ENCODE assay signal across 1 cellular context in genomic region chr1:14421977-14422609, GRCh38.
A peak's percentile ranks its signal among the peaks of the same experiment; 100 is the strongest.
TF ChIP-seq lines count a peak whose summit lies in the region.

No MANE protein-coding gene starts in this region.

TF ChIP-seq in K562, 482 proteins besides CTCF, POLR2A, EP300 and RAD21 (continued from another document and continues in another):
- TF ChIP-seq SFPQ (IDR thresholded peaks at IDR 0.05; ENCODE audit: low read depth, low read length) = no peak
- TF ChIP-seq, protein P1, sequence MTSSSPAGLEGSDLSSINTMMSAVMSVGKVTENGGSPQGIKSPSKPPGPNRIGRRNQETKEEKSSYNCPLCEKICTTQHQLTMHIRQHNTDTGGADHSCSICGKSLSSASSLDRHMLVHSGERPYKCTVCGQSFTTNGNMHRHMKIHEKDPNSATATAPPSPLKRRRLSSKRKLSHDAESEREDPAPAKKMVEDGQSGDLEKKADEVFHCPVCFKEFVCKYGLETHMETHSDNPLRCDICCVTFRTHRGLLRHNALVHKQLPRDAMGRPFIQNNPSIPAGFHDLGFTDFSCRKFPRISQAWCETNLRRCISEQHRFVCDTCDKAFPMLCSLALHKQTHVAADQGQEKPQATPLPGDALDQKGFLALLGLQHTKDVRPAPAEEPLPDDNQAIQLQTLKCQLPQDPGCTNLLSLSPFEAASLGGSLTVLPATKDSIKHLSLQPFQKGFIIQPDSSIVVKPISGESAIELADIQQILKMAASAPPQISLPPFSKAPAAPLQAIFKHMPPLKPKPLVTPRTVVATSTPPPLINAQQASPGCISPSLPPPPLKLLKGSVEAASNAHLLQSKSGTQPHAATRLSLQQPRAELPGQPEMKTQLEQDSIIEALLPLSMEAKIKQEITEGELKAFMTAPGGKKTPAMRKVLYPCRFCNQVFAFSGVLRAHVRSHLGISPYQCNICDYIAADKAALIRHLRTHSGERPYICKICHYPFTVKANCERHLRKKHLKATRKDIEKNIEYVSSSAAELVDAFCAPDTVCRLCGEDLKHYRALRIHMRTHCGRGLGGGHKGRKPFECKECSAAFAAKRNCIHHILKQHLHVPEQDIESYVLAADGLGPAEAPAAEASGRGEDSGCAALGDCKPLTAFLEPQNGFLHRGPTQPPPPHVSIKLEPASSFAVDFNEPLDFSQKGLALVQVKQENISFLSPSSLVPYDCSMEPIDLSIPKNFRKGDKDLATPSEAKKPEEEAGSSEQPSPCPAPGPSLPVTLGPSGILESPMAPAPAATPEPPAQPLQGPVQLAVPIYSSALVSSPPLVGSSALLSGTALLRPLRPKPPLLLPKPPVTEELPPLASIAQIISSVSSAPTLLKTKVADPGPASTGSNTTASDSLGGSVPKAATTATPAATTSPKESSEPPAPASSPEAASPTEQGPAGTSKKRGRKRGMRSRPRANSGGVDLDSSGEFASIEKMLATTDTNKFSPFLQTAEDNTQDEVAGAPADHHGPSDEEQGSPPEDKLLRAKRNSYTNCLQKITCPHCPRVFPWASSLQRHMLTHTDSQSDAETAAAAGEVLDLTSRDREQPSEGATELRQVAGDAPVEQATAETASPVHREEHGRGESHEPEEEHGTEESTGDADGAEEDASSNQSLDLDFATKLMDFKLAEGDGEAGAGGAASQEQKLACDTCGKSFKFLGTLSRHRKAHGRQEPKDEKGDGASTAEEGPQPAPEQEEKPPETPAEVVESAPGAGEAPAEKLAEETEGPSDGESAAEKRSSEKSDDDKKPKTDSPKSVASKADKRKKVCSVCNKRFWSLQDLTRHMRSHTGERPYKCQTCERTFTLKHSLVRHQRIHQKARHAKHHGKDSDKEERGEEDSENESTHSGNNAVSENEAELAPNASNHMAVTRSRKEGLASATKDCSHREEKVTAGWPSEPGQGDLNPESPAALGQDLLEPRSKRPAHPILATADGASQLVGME (CRISPR knock-in tag; IDR thresholded peaks at IDR 0.05) = no peak
- no peak for TF ChIP-seq ZNF766 (CRISPR knock-in tag; conservative IDR thresholded peaks at IDR 0.05)
- 0 out of 2 replicates have a peak, but pooled peaks have one; percentile 59 for TF ChIP-seq ELF4 (CRISPR knock-in tag; IDR thresholded peaks at IDR 0.05)
- TF ChIP-seq CBFB (CRISPR knock-in tag; IDR thresholded peaks at IDR 0.05) = no peak
- TF ChIP-seq TBL1XR1 (IDR thresholded peaks at IDR 0.05; ENCODE audit: low read length in 2 of 2) = peak in 1 of 2 experiments; percentile 93; a peak in 2 of 4 replicates
- no peak for TF ChIP-seq STAG1 (CRISPR knock-in tag; IDR thresholded peaks at IDR 0.05; ENCODE audit: borderline replicate concordance)
- TF ChIP-seq HNRNPLL (IDR thresholded peaks at IDR 0.05; ENCODE audit: low read depth, low read length, poor library complexity, severe bottlenecking) = peak; percentile 80
- TF ChIP-seq POLR2H (tag; IDR thresholded peaks at IDR 0.05; ENCODE audit: low read depth) = peak; percentile 63; the same call in 1 of the 2 replicates
- TF ChIP-seq MAZ (CRISPR knock-in tag; conservative IDR thresholded peaks at IDR 0.05 in 1 of 2, IDR thresholded peaks at IDR 0.05 in 1 of 2) = 0 out of 4 replicates have a peak, but pooled peaks of 1 of the 2 experiments have one; percentile 20
- peak; percentile 79 for TF ChIP-seq CCNT2 (IDR thresholded peaks at IDR 0.05; ENCODE audit: borderline replicate concordance, extremely low read depth, insufficient read length, low read depth, low read length)
- peak; percentile 65 for TF ChIP-seq L3MBTL2 (IDR thresholded peaks at IDR 0.05)
- peak; percentile 34; the same call in 1 of the 2 replicates for TF ChIP-seq BCOR (IDR thresholded peaks at IDR 0.05)
- TF ChIP-seq FOXA1 (IDR thresholded peaks at IDR 0.05; ENCODE audit: borderline replicate concordance) = peak; percentile 79
- TF ChIP-seq CBX5 (IDR thresholded peaks at IDR 0.05; ENCODE audit: borderline replicate concordance, low read depth) = no peak
- TF ChIP-seq, protein P2, sequence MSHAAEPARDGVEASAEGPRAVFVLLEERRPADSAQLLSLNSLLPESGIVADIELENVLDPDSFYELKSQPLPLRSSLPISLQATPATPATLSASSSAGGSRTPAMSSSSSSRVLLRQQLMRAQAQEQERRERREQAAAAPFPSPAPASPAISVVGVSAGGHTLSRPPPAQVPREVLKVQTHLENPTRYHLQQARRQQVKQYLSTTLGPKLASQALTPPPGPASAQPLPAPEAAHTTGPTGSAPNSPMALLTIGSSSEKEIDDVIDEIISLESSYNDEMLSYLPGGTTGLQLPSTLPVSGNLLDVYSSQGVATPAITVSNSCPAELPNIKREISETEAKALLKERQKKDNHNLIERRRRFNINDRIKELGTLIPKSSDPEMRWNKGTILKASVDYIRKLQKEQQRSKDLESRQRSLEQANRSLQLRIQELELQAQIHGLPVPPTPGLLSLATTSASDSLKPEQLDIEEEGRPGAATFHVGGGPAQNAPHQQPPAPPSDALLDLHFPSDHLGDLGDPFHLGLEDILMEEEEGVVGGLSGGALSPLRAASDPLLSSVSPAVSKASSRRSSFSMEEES (CRISPR knock-in tag; IDR thresholded peaks at IDR 0.05) = no peak
- no peak for TF ChIP-seq E2F4 (CRISPR knock-in tag; IDR thresholded peaks at IDR 0.05; ENCODE audit: low read depth)
- TF ChIP-seq LCOR (CRISPR knock-in tag; IDR thresholded peaks at IDR 0.05) = 0 out of 2 replicates have a peak, but pooled peaks have one; percentile 80
- TF ChIP-seq RFX7 (CRISPR knock-in tag; IDR thresholded peaks at IDR 0.05) = no peak
- peak; percentile 64; the same call in 1 of the 2 replicates for TF ChIP-seq GATA2 (CRISPR knock-in tag; IDR thresholded peaks at IDR 0.05)
- peak; percentile 92 for TF ChIP-seq MAFK (IDR thresholded peaks at IDR 0.05; ENCODE audit: low read length)
- TF ChIP-seq GTF2F1 (IDR thresholded peaks at IDR 0.05; ENCODE audit: low read depth, low read length) = no peak
- TF ChIP-seq MYNN (IDR thresholded peaks at IDR 0.05) = peak; percentile 34; the same call in 1 of the 2 replicates
- TF ChIP-seq MYNN (CRISPR knock-in tag; IDR thresholded peaks at IDR 0.05) = no peak
- no peak for TF ChIP-seq SMAD1 (IDR thresholded peaks at IDR 0.05; ENCODE audit: low read depth, low read length, partially characterized antibody)
- TF ChIP-seq SMARCE1 (IDR thresholded peaks at IDR 0.05) = peak; percentile 95
- TF ChIP-seq ZNF143 (CRISPR knock-in tag; IDR thresholded peaks at IDR 0.05) = no peak
- TF ChIP-seq SMAD4 (CRISPR knock-in tag; conservative IDR thresholded peaks at IDR 0.05) = 0 out of 2 replicates have a peak, but pooled peaks have one; percentile 53
- no peak for TF ChIP-seq KAT2B (IDR thresholded peaks at IDR 0.05; ENCODE audit: low read depth, low read length)
- TF ChIP-seq ZNF79 (CRISPR knock-in tag; IDR thresholded peaks at IDR 0.05; ENCODE audit: low read depth) = no peak
- TF ChIP-seq ZFP1 (CRISPR knock-in tag; IDR thresholded peaks at IDR 0.05) = no peak
- no peak for TF ChIP-seq KLF6 (CRISPR knock-in tag; IDR thresholded peaks at IDR 0.05; ENCODE audit: borderline replicate concordance)
- no peak for TF ChIP-seq ZNF77 (CRISPR knock-in tag; IDR thresholded peaks at IDR 0.05)
- peak; percentile 83 for TF ChIP-seq HDAC3 (IDR thresholded peaks at IDR 0.05; ENCODE audit: borderline replicate concordance, partially characterized antibody)
- TF ChIP-seq POU5F1 (IDR thresholded peaks at IDR 0.05; ENCODE audit: borderline replicate concordance, low read depth, low read length, partially characterized antibody) = no peak
- TF ChIP-seq, protein P3, sequence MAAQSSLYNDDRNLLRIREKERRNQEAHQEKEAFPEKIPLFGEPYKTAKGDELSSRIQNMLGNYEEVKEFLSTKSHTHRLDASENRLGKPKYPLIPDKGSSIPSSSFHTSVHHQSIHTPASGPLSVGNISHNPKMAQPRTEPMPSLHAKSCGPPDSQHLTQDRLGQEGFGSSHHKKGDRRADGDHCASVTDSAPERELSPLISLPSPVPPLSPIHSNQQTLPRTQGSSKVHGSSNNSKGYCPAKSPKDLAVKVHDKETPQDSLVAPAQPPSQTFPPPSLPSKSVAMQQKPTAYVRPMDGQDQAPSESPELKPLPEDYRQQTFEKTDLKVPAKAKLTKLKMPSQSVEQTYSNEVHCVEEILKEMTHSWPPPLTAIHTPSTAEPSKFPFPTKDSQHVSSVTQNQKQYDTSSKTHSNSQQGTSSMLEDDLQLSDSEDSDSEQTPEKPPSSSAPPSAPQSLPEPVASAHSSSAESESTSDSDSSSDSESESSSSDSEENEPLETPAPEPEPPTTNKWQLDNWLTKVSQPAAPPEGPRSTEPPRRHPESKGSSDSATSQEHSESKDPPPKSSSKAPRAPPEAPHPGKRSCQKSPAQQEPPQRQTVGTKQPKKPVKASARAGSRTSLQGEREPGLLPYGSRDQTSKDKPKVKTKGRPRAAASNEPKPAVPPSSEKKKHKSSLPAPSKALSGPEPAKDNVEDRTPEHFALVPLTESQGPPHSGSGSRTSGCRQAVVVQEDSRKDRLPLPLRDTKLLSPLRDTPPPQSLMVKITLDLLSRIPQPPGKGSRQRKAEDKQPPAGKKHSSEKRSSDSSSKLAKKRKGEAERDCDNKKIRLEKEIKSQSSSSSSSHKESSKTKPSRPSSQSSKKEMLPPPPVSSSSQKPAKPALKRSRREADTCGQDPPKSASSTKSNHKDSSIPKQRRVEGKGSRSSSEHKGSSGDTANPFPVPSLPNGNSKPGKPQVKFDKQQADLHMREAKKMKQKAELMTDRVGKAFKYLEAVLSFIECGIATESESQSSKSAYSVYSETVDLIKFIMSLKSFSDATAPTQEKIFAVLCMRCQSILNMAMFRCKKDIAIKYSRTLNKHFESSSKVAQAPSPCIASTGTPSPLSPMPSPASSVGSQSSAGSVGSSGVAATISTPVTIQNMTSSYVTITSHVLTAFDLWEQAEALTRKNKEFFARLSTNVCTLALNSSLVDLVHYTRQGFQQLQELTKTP (IDR thresholded peaks at IDR 0.05; ENCODE audit: low read depth in 1 of 2, partially characterized antibody in 2 of 2) = peak in 1 of 2 experiments; percentile 91
- TF ChIP-seq RNF2 (IDR thresholded peaks at IDR 0.05) = peak; percentile 77; the same call in 1 of the 2 replicates
- no peak for TF ChIP-seq SP1 (CRISPR knock-in tag; IDR thresholded peaks at IDR 0.05)
- TF ChIP-seq PRMT5 (CRISPR knock-in tag; IDR thresholded peaks at IDR 0.05) = no peak
- peak; percentile 94 for TF ChIP-seq JUND (IDR thresholded peaks at IDR 0.05; ENCODE audit: borderline replicate concordance, low read depth, low read length)
- TF ChIP-seq JUND (tag; IDR thresholded peaks at IDR 0.05; ENCODE audit: borderline replicate concordance, low read depth, low read length) = peak; percentile 92
- peak; percentile 66 for TF ChIP-seq ELF2 (CRISPR knock-in tag; IDR thresholded peaks at IDR 0.05)
- peak; percentile 66; the same call in 1 of the 2 replicates for TF ChIP-seq ZNF644 (tag; IDR thresholded peaks at IDR 0.05; ENCODE audit: low read depth)
- TF ChIP-seq GATAD2B (IDR thresholded peaks at IDR 0.05; ENCODE audit: borderline replicate concordance) = no peak; the same call in 1 of the 2 replicates
- TF ChIP-seq, protein P4, sequence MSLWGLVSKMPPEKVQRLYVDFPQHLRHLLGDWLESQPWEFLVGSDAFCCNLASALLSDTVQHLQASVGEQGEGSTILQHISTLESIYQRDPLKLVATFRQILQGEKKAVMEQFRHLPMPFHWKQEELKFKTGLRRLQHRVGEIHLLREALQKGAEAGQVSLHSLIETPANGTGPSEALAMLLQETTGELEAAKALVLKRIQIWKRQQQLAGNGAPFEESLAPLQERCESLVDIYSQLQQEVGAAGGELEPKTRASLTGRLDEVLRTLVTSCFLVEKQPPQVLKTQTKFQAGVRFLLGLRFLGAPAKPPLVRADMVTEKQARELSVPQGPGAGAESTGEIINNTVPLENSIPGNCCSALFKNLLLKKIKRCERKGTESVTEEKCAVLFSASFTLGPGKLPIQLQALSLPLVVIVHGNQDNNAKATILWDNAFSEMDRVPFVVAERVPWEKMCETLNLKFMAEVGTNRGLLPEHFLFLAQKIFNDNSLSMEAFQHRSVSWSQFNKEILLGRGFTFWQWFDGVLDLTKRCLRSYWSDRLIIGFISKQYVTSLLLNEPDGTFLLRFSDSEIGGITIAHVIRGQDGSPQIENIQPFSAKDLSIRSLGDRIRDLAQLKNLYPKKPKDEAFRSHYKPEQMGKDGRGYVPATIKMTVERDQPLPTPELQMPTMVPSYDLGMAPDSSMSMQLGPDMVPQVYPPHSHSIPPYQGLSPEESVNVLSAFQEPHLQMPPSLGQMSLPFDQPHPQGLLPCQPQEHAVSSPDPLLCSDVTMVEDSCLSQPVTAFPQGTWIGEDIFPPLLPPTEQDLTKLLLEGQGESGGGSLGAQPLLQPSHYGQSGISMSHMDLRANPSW (CRISPR knock-in tag; IDR thresholded peaks at IDR 0.05) = no peak
